23 cellular contexts compared by ENCODE assay signal in the genomic region with DNA sequence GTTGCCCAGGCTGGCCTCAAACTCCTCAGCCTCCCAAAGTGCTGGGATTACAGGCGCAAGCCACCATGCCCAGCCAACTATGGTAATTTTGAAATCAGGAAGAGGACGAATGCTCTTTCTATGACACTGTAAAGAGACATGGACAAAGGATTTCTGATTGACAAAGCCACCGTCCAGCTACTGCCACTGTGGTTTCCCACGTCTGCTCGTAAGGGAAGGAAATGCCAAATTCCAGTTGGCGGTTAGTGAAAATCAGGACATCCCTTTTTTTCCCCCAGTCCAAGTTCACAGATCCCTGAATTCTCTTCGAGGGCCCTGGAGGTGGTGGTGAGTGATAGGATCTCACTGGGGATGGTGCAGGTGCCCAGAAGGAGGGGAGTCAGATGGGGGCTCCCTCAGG. TPM values are rescaled to one million over a fixed set of nuclear protein-coding genes. Genes with fewer than 3 reads are reported as not detected.
"Had no signal": no experiment of that assay in that cellular context is flagged by ENCODE, and none has a peak within 500 bp of the region (broad histone marks: within the 10 kb centered on the region; RNA-seq: fewer than 3 reads in every experiment).

No MANE protein-coding gene starts in this region.

- H3K4me3 Mint-ChIP-seq: activated CD4-positive, alpha-beta memory T cell treated with anti-CD3 and anti-CD28 coated beads for 36 hours; activated CD4-positive, alpha-beta T cell treated with anti-CD3 and anti-CD28 coated beads for 36 hours; activated T-helper 1 cell treated with anti-CD3 and anti-CD28 coated beads, Interleukin-12 subunit alpha, Interleukin-12 subunit beta, Interleukin-2, Interleukin-4 antibody, amounts not matched to agents 30 ng/mL and 10 ng/mL and 1 ng/mL, durations not matched to agents 14 hours and 24 hours and 36 hours; natural killer cell treated with Interleukin-12 subunit alpha and Interleukin-12 subunit beta and Interleukin-15 and Interleukin-18, amount 100 ng/mL, for 72 hours; stimulated activated naive CD8-positive, alpha-beta T cell treated with anti-CD3 and anti-CD28 coated beads, Interleukin-15, Interleukin-2, amounts not matched to agents 100 ng/mL and 50 ng/mL, for 24 hours; WTC11 had no signal

- H3K36me3 ChIP-seq: gastrocnemius medialis, heart left ventricle, left lung, suprapubic skin, transverse colon, vagina had no signal

- H3K27me3 ChIP-seq: vagina had no signal

- H3K27ac Mint-ChIP-seq: activated CD4-positive, alpha-beta memory T cell treated with anti-CD3 and anti-CD28 coated beads for 36 hours; activated CD4-positive, alpha-beta T cell treated with anti-CD3 and anti-CD28 coated beads for 36 hours; activated naive CD4-positive, alpha-beta T cell treated with anti-CD3 and anti-CD28 coated beads, Interleukin-2, amount 50 U/mL, for 72 hours; activated T-helper 1 cell treated with anti-CD3 and anti-CD28 coated beads, Interleukin-12 subunit alpha, Interleukin-12 subunit beta, Interleukin-2, Interleukin-4 antibody, amounts not matched to agents 30 ng/mL and 10 ng/mL and 1 ng/mL, durations not matched to agents 14 hours and 24 hours and 36 hours; natural killer cell treated with Interleukin-12 subunit alpha and Interleukin-12 subunit beta and Interleukin-15 and Interleukin-18, amount 100 ng/mL, for 72 hours; stimulated activated naive CD8-positive, alpha-beta T cell treated with anti-CD3 and anti-CD28 coated beads, Interleukin-15, Interleukin-2, amounts not matched to agents 100 ng/mL and 50 ng/mL, for 24 hours; WTC11 had no signal

- H3K4me3 ChIP-seq: gastrocnemius medialis, heart left ventricle, left lung, psoas muscle, skin epidermis, suprapubic skin, transverse colon, vagina had no signal

- H3K9me3 Mint-ChIP-seq: activated CD4-positive, alpha-beta memory T cell treated with anti-CD3 and anti-CD28 coated beads for 36 hours; activated naive CD4-positive, alpha-beta T cell treated with anti-CD3 and anti-CD28 coated beads, Interleukin-2, amount 50 U/mL, for 72 hours; activated T-helper 1 cell treated with anti-CD3 and anti-CD28 coated beads, Interleukin-12 subunit alpha, Interleukin-12 subunit beta, Interleukin-2, Interleukin-4 antibody, amounts not matched to agents 30 ng/mL and 10 ng/mL and 1 ng/mL, durations not matched to agents 14 hours and 24 hours and 36 hours; natural killer cell treated with Interleukin-12 subunit alpha and Interleukin-12 subunit beta and Interleukin-15 and Interleukin-18, amount 100 ng/mL, for 72 hours; stimulated activated naive CD8-positive, alpha-beta T cell treated with anti-CD3 and anti-CD28 coated beads, Interleukin-15, Interleukin-2, amounts not matched to agents 100 ng/mL and 50 ng/mL, for 24 hours had no signal

- H3K36me3 Mint-ChIP-seq: activated CD4-positive, alpha-beta memory T cell treated with anti-CD3 and anti-CD28 coated beads for 36 hours; activated naive CD4-positive, alpha-beta T cell treated with anti-CD3 and anti-CD28 coated beads, Interleukin-2, amount 50 U/mL, for 72 hours; natural killer cell treated with Interleukin-12 subunit alpha and Interleukin-12 subunit beta and Interleukin-15 and Interleukin-18, amount 100 ng/mL, for 72 hours; WTC11 had no signal

- ATAC-seq: activated CD4-positive, alpha-beta T cell treated with anti-CD3 and anti-CD28 coated beads for 36 hours; activated naive CD4-positive, alpha-beta T cell treated with anti-CD3 and anti-CD28 coated beads, Interleukin-2, amount 50 U/mL, for 72 hours; gastrocnemius medialis; heart left ventricle; psoas muscle; WTC11 had no signal

- FAIRE-seq: TTC549 had no signal

- DNase-seq: activated CD4-positive, alpha-beta memory T cell treated with anti-CD3 and anti-CD28 coated beads for 36 hours; activated CD4-positive, alpha-beta T cell treated with anti-CD3 and anti-CD28 coated beads for 36 hours; activated gamma-delta T cell treated with Interleukin-2 at 50 U/mL for 16 hours; activated T-cell treated with anti-CD3 and anti-CD28 coated beads for 4 hours; gastrocnemius medialis; heart left ventricle; left lung; mammary epithelial cell; psoas muscle; stimulated activated CD4-positive, alpha-beta T cell treated with anti-CD3 and anti-CD28 coated beads, Interleukin-15, amount 100 ng/mL, for 24 hours; stimulated activated CD4-positive, alpha-beta T cell treated with anti-CD3 and anti-CD28 coated beads, Interleukin-2, amount 100 ng/mL, for 48 hours; T-helper 2 cell; transverse colon had no signal

- H3K4me1 Mint-ChIP-seq: activated CD4-positive, alpha-beta T cell treated with anti-CD3 and anti-CD28 coated beads for 36 hours had no signal

- H3K27ac ChIP-seq: gastrocnemius medialis, heart left ventricle, left lung, psoas muscle, skin epidermis, suprapubic skin, transverse colon, vagina had no signal

- H3K4me1 ChIP-seq: gastrocnemius medialis, psoas muscle had no signal

- H3K9me3 ChIP-seq: gastrocnemius medialis, heart left ventricle, left lung, psoas muscle, suprapubic skin, transverse colon, vagina had no signal

RNA-seq across cellular contexts. Expression of gene SNAI1, which starts 31.2 kb away (rescaled TPM):
- total RNA-seq: kidney epithelial cell, mammary epithelial cell had no signal
